In the genomic region with DNA sequence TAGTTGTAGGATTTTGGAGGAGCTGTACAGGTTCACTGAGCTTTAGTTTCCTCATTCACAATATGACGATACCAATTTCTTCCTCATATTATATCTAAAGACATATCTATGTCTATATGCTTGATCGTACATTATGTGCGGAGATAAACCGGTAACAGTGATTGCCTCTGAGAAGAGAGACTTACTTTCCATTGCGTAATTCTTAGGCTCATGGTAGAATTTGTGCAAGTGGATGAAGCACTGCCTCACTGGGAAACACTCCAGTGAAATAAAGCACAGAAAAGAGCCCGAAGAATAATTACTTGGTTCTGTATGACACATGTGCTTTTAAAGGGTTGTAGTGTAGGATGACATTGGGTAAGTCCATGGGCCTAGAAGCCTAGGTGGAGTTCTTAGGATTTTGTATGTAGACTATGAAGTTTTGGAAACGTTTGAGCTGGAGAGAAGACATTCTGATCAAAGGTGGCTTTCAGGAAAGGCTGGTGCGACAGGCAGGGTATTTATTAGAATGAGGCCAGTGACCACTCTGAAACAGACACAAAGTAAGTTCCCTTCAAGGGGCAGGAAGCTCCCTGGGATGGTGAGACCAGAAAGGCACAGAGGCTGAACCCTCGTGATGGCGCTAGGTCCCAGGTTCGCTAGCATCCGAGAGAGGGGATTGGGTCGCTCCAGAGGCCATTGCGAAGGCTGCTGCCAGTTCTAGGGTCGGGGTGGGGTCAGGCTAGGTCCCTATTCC, we compare ENCODE assay signal across 8 cellular contexts. TPM values are rescaled to one million over a fixed set of nuclear protein-coding genes. Genes with fewer than 3 reads are reported as not detected.
A peak's percentile ranks its signal among the peaks of the same experiment; 100 is the strongest.
DNase-seq lines count a peak whose midpoint lies in the region; ATAC-seq, FAIRE-seq and TF ChIP-seq lines count a peak whose summit lies in the region.

No MANE protein-coding gene starts in this region.

- H3K36me3 Mint-ChIP-seq in CD8-positive, alpha-beta T cell: peaks cover 5% of the 10 kb centered on the region
- no peaks in the 10 kb centered on the region for H3K36me3 Mint-ChIP-seq in astrocyte (ENCODE audit: low read depth, unreplicated experiment)

- no peak for DNase-seq in CD8-positive, alpha-beta T cell
- DNase-seq in astrocyte (ENCODE audit: low read depth): no peak
- peak; percentile 8 for DNase-seq in superior temporal gyrus (ENCODE audit: extremely low spot score)
- no peak for DNase-seq in kidney tubule cell (ENCODE audit: low spot score)
- DNase-seq in NCI-H748 (lab: John Stamatoyannopoulos, UW; ENCODE audit: unreplicated experiment): no peak

- peak overlapping the region; percentile 85 for H3K4me2 ChIP-seq in astrocyte (ENCODE audit: low read length)

- no peaks in the 10 kb centered on the region for H3K9me3 ChIP-seq in CD8-positive, alpha-beta T cell (ENCODE audit: low read length)
- H3K9me3 ChIP-seq in astrocyte (ENCODE audit: insufficient read depth, low read depth, low read length): no peaks in the 10 kb centered on the region

- peak overlapping the region; percentile 76 for H3K4me3 ChIP-seq in CD8-positive, alpha-beta T cell (ENCODE audit: low read depth, low read length)
- H3K4me3 ChIP-seq in astrocyte (ENCODE audit: insufficient read depth, low read depth, low read length): peak overlapping the region; percentile 89

- H3K27me3 ChIP-seq in CD8-positive, alpha-beta T cell (ENCODE audit: insufficient read depth, low read length): no peaks in the 10 kb centered on the region
- H3K27me3 ChIP-seq in astrocyte (ENCODE audit: insufficient read depth, low read length) (no peaks in the 10 kb centered on the region), layer of hippocampus (ENCODE audit: control insufficient read depth, insufficient read depth, low read length) (no peaks in the 10 kb centered on the region)

- peaks cover 15% of the 10 kb centered on the region for H4K20me1 ChIP-seq in astrocyte (ENCODE audit: insufficient read depth, low read length)

- CTCF ChIA-PET in CD8-positive, alpha-beta T cell (lab: Charles Lee): interaction anchor here (1.4 to 4.5 kb wide), 5 partner anchors 18 to 122 kb away, joined by 3 to 22 read pairs (median 5); no protein-coding TSS in a partner anchor

- intact Hi-C loops in CD8-positive, alpha-beta T cell (cut with DNase I, micrococcal nuclease): loop anchor here (1.0 to 10.0 kb wide), 8 partner anchors 27 to 235 kb away; partner anchors contain the start of gene RAB39B (in 2 of the 2)

- no peak for FAIRE-seq in astrocyte (lab: Jason Lieb, UNC)

- H3K79me2 ChIP-seq in astrocyte (ENCODE audit: insufficient read depth, low read length): peaks cover 41% of the 10 kb centered on the region

- POLR2A ChIA-PET in CD8-positive, alpha-beta T cell (lab: Charles Lee): interaction anchor here (1.0 to 2.8 kb wide), 4 partner anchors 20 to 48 kb away, joined by 3 to 18 read pairs (median 5); partner anchors contain the start of gene RAB39B

- H3K27ac Mint-ChIP-seq in CD8-positive, alpha-beta T cell: peak overlapping the region; percentile 94
- H3K27ac Mint-ChIP-seq in astrocyte (ENCODE audit: unreplicated experiment): no peak overlapping the region

- no peaks in the 10 kb centered on the region for H3K9me3 Mint-ChIP-seq in CD8-positive, alpha-beta T cell
- H3K9me3 Mint-ChIP-seq in astrocyte (ENCODE audit: unreplicated experiment): no peaks in the 10 kb centered on the region

- H2AFZ ChIP-seq in astrocyte (ENCODE audit: low read depth, low read length): peak overlapping the region; percentile 97

- no peaks in the 10 kb centered on the region for H3K36me3 ChIP-seq in CD8-positive, alpha-beta T cell (ENCODE audit: insufficient read depth, low read length)
- peaks cover 3% of the 10 kb centered on the region for H3K36me3 ChIP-seq in astrocyte (ENCODE audit: insufficient read depth, low read length)

- peak overlapping the region; percentile 97 for H3K9ac ChIP-seq in astrocyte (ENCODE audit: low read length)

- H3K27ac ChIP-seq in CD8-positive, alpha-beta T cell (ENCODE audit: low read depth, low read length): peak overlapping the region; percentile 56
- peak overlapping the region; percentile 91 for H3K27ac ChIP-seq in astrocyte (ENCODE audit: low read depth, low read length)
- H3K27ac ChIP-seq in layer of hippocampus (ENCODE audit: low read depth, low read length): peak overlapping the region; percentile 82

- peaks cover 10% of the 10 kb centered on the region for H3K4me1 ChIP-seq in CD8-positive, alpha-beta T cell (ENCODE audit: insufficient read depth, low read length)
- peaks cover 5% of the 10 kb centered on the region for H3K4me1 ChIP-seq in astrocyte (ENCODE audit: insufficient read depth, low read length)

- H3K4me3 Mint-ChIP-seq in CD8-positive, alpha-beta T cell: peak overlapping the region; percentile 89
- H3K4me3 Mint-ChIP-seq in astrocyte (ENCODE audit: unreplicated experiment): peak overlapping the region; percentile 98

- TF ChIP-seq CTCF in CD8-positive, alpha-beta T cell (IDR thresholded peaks at IDR 0.05): no peak
- no peak for TF ChIP-seq CTCF in astrocyte (IDR thresholded peaks at IDR 0.05; ENCODE audit: insufficient read depth, low read depth, low read length)

- H3K4me1 Mint-ChIP-seq in CD8-positive, alpha-beta T cell (ENCODE audit: low read depth): peaks cover 29% of the 10 kb centered on the region
- H3K4me1 Mint-ChIP-seq in astrocyte (ENCODE audit: low read depth, unreplicated experiment): peaks cover 3% of the 10 kb centered on the region

- H3K27me3 Mint-ChIP-seq in CD8-positive, alpha-beta T cell (ENCODE audit: low read depth): no peaks in the 10 kb centered on the region
- no peaks in the 10 kb centered on the region for H3K27me3 Mint-ChIP-seq in astrocyte (ENCODE audit: low read depth, unreplicated experiment)

- peak; percentile 41 for ATAC-seq in CD8-positive, alpha-beta T cell
- ATAC-seq in GM19455 (IDR thresholded peaks at IDR 0.05; ENCODE audit: unreplicated experiment) (peak; percentile 55), HG03460 (IDR thresholded peaks at IDR 0.05; ENCODE audit: unreplicated experiment) (peak; percentile 26)

RNA-seq across cellular contexts. Expression of gene VBP1, which starts 0.6 kb away (rescaled TPM):
- total RNA-seq in CD8-positive, alpha-beta T cell: 10 to 100 TPM; 10.9 to 12.6 TPM
- total RNA-seq in astrocyte: 41.4 and 52.3 TPM in 2 replicates

RNA-seq across cellular contexts. Expression of gene RAB39B, which starts 48.7 kb away (rescaled TPM):
- total RNA-seq in CD8-positive, alpha-beta T cell: 1 to 10 TPM; 3.5 to 3.6 TPM
- 1.5 and 2.0 TPM in 2 replicates for total RNA-seq in astrocyte
